ENCODE assay signal across 1 cellular context in genomic region chr16:648786-649589, GRCh38.
TF ChIP-seq lines count a peak whose summit lies in the region.

WDR90 (plus strand) TSS chr16:649365; CDS start chr16:649417, 52 bp downstream.

TF ChIP-seq in WTC11, 78 proteins besides CTCF, POLR2A, EP300 and RAD21 (continued from another document and continues in another):
- TF ChIP-seq AR (CRISPR knock-in tag; IDR thresholded peaks at IDR 0.05) (peak; percentile 44; the same call in 1 of the 2 replicates), ZNF121 (CRISPR knock-in tag; IDR thresholded peaks at IDR 0.05) (no peak), ERG (CRISPR knock-in tag; IDR thresholded peaks at IDR 0.05) (no peak), EMX1 (CRISPR knock-in tag; IDR thresholded peaks at IDR 0.05) (peak; percentile 60; the same call in 1 of the 2 replicates), USF1 (CRISPR knock-in tag; IDR thresholded peaks at IDR 0.05) (peak; percentile 98), SMAD3 (CRISPR knock-in tag; IDR thresholded peaks at IDR 0.05; ENCODE audit: borderline replicate concordance) (peak; percentile 34; the same call in 1 of the 2 replicates), MXD4 (CRISPR knock-in tag; IDR thresholded peaks at IDR 0.05; ENCODE audit: borderline replicate concordance) (no peak), HMGXB4 (CRISPR knock-in tag; IDR thresholded peaks at IDR 0.05) (peak; percentile 46; the same call in 1 of the 2 replicates), KAT7 (CRISPR knock-in tag; IDR thresholded peaks at IDR 0.05; ENCODE audit: borderline replicate concordance) (no peak), SOX15 (CRISPR knock-in tag; IDR thresholded peaks at IDR 0.05) (no peak), E2F4 (CRISPR knock-in tag; IDR thresholded peaks at IDR 0.05; ENCODE audit: borderline replicate concordance, low read depth) (peak; percentile 79; the same call in 1 of the 2 replicates), JAZF1 (CRISPR knock-in tag; IDR thresholded peaks at IDR 0.05) (no peak), JUN (CRISPR knock-in tag; IDR thresholded peaks at IDR 0.05) (peak; percentile 79; the same call in 1 of the 2 replicates), ZBTB21 (CRISPR knock-in tag; IDR thresholded peaks at IDR 0.05; ENCODE audit: borderline replicate concordance) (0 out of 2 replicates have a peak, but pooled peaks have one; percentile 28), OVOL2 (CRISPR knock-in tag; IDR thresholded peaks at IDR 0.05; ENCODE audit: borderline replicate concordance) (no peak), ZNF425 (CRISPR knock-in tag; conservative IDR thresholded peaks at IDR 0.05) (no peak), NFATC4 (CRISPR knock-in tag; IDR thresholded peaks at IDR 0.05) (peak; percentile 86; the same call in 1 of the 2 replicates), RORB (CRISPR knock-in tag; IDR thresholded peaks at IDR 0.05) (no peak), CREM (CRISPR knock-in tag; IDR thresholded peaks at IDR 0.05) (peak; percentile 78; the same call in 1 of the 2 replicates), GABPB1 (CRISPR knock-in tag; IDR thresholded peaks at IDR 0.05) (peak; percentile 83), PREB (CRISPR knock-in tag; IDR thresholded peaks at IDR 0.05; ENCODE audit: borderline replicate concordance) (no peak), ZNF281 (CRISPR knock-in tag; IDR thresholded peaks at IDR 0.05) (no peak), ZNF416 (CRISPR knock-in tag; IDR thresholded peaks at IDR 0.05) (peak; percentile 44; the same call in 1 of the 2 replicates), ZNF219 (CRISPR knock-in tag; IDR thresholded peaks at IDR 0.05; ENCODE audit: borderline replicate concordance) (no peak), GTF2I (CRISPR knock-in tag; conservative IDR thresholded peaks at IDR 0.05) (no peak), MYBL2 (CRISPR knock-in tag; IDR thresholded peaks at IDR 0.05) (peak; percentile 43; the same call in 1 of the 2 replicates), FOXP4 (CRISPR knock-in tag; IDR thresholded peaks at IDR 0.05) (no peak; the same call in 1 of the 2 replicates), TEAD4 (CRISPR knock-in tag; IDR thresholded peaks at IDR 0.05) (no peak), E2F5 (CRISPR knock-in tag; IDR thresholded peaks at IDR 0.05) (peak; percentile 91; the same call in 1 of the 2 replicates), ZNF396 (CRISPR knock-in tag; IDR thresholded peaks at IDR 0.05; ENCODE audit: borderline replicate concordance) (no peak), CDX4 (CRISPR knock-in tag; IDR thresholded peaks at IDR 0.05; ENCODE audit: borderline replicate concordance) (no peak), USF2 (CRISPR knock-in tag; IDR thresholded peaks at IDR 0.05) (peak; percentile 99), SP1 (CRISPR knock-in tag; conservative IDR thresholded peaks at IDR 0.05) (peak; percentile 72), ESRRA (CRISPR knock-in tag; IDR thresholded peaks at IDR 0.05; ENCODE audit: borderline replicate concordance) (peak; percentile 13; the same call in 1 of the 2 replicates), NR3C1 (CRISPR knock-in tag; conservative IDR thresholded peaks at IDR 0.05; ENCODE audit: low read depth) (peak; percentile 94), ZMAT4 (CRISPR knock-in tag; IDR thresholded peaks at IDR 0.05) (0 out of 2 replicates have a peak, but pooled peaks have one; percentile 43)
